ENCODE assay signal across 1 cellular context in genomic region chr5:134609232-134609851, GRCh38.
TF ChIP-seq lines count a peak whose summit lies in the region.

No MANE protein-coding gene starts in this region.

TF ChIP-seq in HepG2, 621 proteins besides CTCF, POLR2A, EP300 and RAD21 (continued from another document):
- TF ChIP-seq HNF1A (IDR thresholded peaks at IDR 0.05; ENCODE audit: low read depth) (peak; percentile 37; the same call in 1 of the 2 replicates), HNF1A (CRISPR knock-in tag; IDR thresholded peaks at IDR 0.05; ENCODE audit: borderline replicate concordance) (no peak), ZNF691 (CRISPR knock-in tag; IDR thresholded peaks at IDR 0.05; ENCODE audit: borderline replicate concordance, low read depth) (no peak), BCLAF1 (IDR thresholded peaks at IDR 0.05) (no peak), NCOA2 (CRISPR knock-in tag; IDR thresholded peaks at IDR 0.05) (0 out of 2 replicates have a peak, but pooled peaks have one; percentile 15), ATF4 (CRISPR knock-in tag; IDR thresholded peaks at IDR 0.05) (0 out of 4 replicates have a peak, but pooled peaks of 1 of the 2 experiments have one; percentile 46)
